In the genomic region with DNA sequence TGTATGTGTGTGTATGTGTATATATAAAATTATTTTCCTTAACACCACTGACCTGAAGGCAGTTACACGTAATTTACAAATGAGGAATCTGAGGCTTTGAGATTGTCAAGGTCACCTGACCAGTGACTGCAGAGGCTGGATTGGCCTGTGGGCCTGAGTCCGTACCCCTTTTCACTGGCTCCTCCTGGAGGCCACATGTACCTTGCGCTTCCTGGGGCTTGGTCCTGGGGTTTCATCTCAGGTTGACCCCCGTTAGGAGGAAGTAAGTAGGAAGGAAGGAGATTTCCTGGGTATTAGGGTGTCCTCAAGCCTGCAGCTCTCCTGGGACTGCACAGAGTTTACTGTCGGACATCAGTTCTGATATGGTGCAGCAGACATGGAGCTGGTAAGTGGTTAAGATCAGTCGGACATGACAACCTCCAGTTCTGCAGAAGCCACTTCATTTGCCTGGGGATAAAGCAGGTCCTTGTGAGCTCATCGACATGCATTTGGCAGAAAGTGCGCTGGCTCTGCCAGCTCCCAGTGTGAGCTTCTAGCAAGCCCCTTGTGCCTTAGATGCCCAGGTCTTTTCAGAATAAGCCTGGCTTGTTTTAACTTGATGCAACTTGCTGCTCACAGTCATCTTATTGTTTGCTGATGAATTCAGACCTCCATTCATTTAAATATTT, we compare ENCODE assay signal across 10 cellular contexts. TPM values are rescaled to one million over a fixed set of nuclear protein-coding genes. Genes with fewer than 3 reads are reported as not detected.
DNase-seq lines count a peak whose midpoint lies in the region; ATAC-seq, FAIRE-seq and TF ChIP-seq lines count a peak whose summit lies in the region.
"Had no signal": no experiment of that assay in that cellular context is flagged by ENCODE, and none has a peak within 500 bp of the region (broad histone marks: within the 10 kb centered on the region; RNA-seq: fewer than 3 reads in every experiment).

No MANE protein-coding gene starts in this region.

- H4K20me1 ChIP-seq in Loucy (ENCODE audit: insufficient read depth, low read length, poor library complexity, severe bottlenecking), result no peaks in the 10 kb centered on the region

- H3K4me2 ChIP-seq in Loucy (ENCODE audit: low read depth, low read length, poor library complexity, severe bottlenecking), result peak overlapping the region; percentile 78

- DNase-seq in A673 (ENCODE audit: low spot score), result peak; percentile 21
- DNase-seq in occipital lobe (lab: John Stamatoyannopoulos, UW), result peak; percentile 24
- no peak for DNase-seq in activated effector memory CD4-positive, alpha-beta T cell treated with anti-CD3 and anti-CD28 coated beads, Interleukin-2, amount 50 U/mL, for 16 hours
- DNase-seq in frontal cortex (ENCODE audit: low spot score in 2 of 2), result no peak
- no peak for DNase-seq in LoVo (ENCODE audit: low spot score)

- H3K4me1 ChIP-seq in A673 (ENCODE audit: insufficient read depth, low read length, poor library complexity, severe bottlenecking) (no peaks in the 10 kb centered on the region), Loucy (ENCODE audit: insufficient read depth, low read length, poor library complexity, severe bottlenecking) (peaks cover 63% of the 10 kb centered on the region)

- H3K36me3 ChIP-seq in A673 (ENCODE audit: insufficient read depth, low read length, poor library complexity, severe bottlenecking) (no peaks in the 10 kb centered on the region), Loucy (ENCODE audit: insufficient read depth, low read length) (no peaks in the 10 kb centered on the region)

- H3K4me1 Mint-ChIP-seq in dendritic cell treated with granulocyte-macrophage colony-stimulating factor and Interleukin-4, amounts not matched to agents 40 ng/mL and 50 ng/mL, for 4 days (ENCODE audit: low read depth), result peaks cover 41% of the 10 kb centered on the region

- peaks cover 17% of the 10 kb centered on the region for H3F3A ChIP-seq in Loucy (ENCODE audit: low read depth)

- no peaks in the 10 kb centered on the region for H3K9me2 ChIP-seq in Loucy (replicated peaks; ENCODE audit: low read depth, low read length)

- POLR2A ChIA-PET in A673 (lab: Charles Lee; ENCODE audit: low non-redundant PET), result no interaction called here

- CTCF ChIA-PET in A673 (lab: Charles Lee), result interaction anchor here (0.6 kb wide), 1 partner anchor 82 kb away, joined by 4 read pairs; no protein-coding TSS in a partner anchor

- H3K4me3 ChIP-seq in A673 (ENCODE audit: low read depth, low read length, poor library complexity, severe bottlenecking), result no peak overlapping the region
- H3K4me3 ChIP-seq in Loucy (ENCODE audit: low read length, poor library complexity, severe bottlenecking), result peak overlapping the region; percentile 67

- H3K79me2 ChIP-seq in Loucy (ENCODE audit: insufficient read depth, low read length), result peaks cover 87% of the 10 kb centered on the region

- FAIRE-seq in frontal cortex (lab: Jason Lieb, UNC), result no peak

- no peaks in the 10 kb centered on the region for H3K36me3 Mint-ChIP-seq in dendritic cell treated with granulocyte-macrophage colony-stimulating factor and Interleukin-4, amounts not matched to agents 40 ng/mL and 50 ng/mL, for 4 days (ENCODE audit: low read depth)

- no TSS peak for BruUV-seq in A673 (replicated peaks; lab: Mats Ljungman, UMichigan)

- intact Hi-C loops in A673 (cut with micrococcal nuclease; ENCODE audit: unreplicated experiment), result no loop called here
- intact Hi-C loops in dendritic cell treated with granulocyte-macrophage colony-stimulating factor and Interleukin-4, amounts not matched to agents 40 ng/mL and 50 ng/mL, for 4 days (cut with micrococcal nuclease), result loop anchor here (2.0 to 5.0 kb wide), 2 partner anchors 35 to 81 kb away; a partner anchor contains a TSS

- H3K27me3 Mint-ChIP-seq in dendritic cell treated with granulocyte-macrophage colony-stimulating factor and Interleukin-4, amounts not matched to agents 40 ng/mL and 50 ng/mL, for 4 days, result no peaks in the 10 kb centered on the region

- H3K27me3 ChIP-seq in A673 (replicated peaks; ENCODE audit: insufficient read depth, low read depth, low read length, poor library complexity) (no peaks in the 10 kb centered on the region), Loucy (ENCODE audit: insufficient read depth, low read length, poor library complexity, severe bottlenecking) (no peaks in the 10 kb centered on the region)

- peak overlapping the region; percentile 77 for H3K9ac ChIP-seq in Loucy (ENCODE audit: low read depth, low read length, poor library complexity, severe bottlenecking)

- no peak for TF ChIP-seq CTCF in A673 (conservative IDR thresholded peaks at IDR 0.05; ENCODE audit: low read depth, low read length)
- TF ChIP-seq CTCF in Loucy (conservative IDR thresholded peaks at IDR 0.05; ENCODE audit: low read length), result peak; percentile 57

- ATAC-seq in GM21360 (IDR thresholded peaks at IDR 0.05; ENCODE audit: unreplicated experiment), result peak; percentile 53

- H3K9me3 ChIP-seq in A673 (ENCODE audit: low read depth, low read length, poor library complexity, severe bottlenecking), result no peaks in the 10 kb centered on the region
- no peaks in the 10 kb centered on the region for H3K9me3 ChIP-seq in Loucy (ENCODE audit: insufficient read depth, low read depth, low read length)

- H3K4me3 Mint-ChIP-seq in dendritic cell treated with granulocyte-macrophage colony-stimulating factor and Interleukin-4, amounts not matched to agents 40 ng/mL and 50 ng/mL, for 4 days, result no peak overlapping the region
- H3K4me3 Mint-ChIP-seq: B cell; T-helper 1 cell treated with Interleukin-12 subunit alpha and Interleukin-12 subunit beta and Interleukin-4 antibody, amounts not matched to agents 30 μg/mL and 1 μg/mL, for 36 hours had no signal

- H3K27ac ChIP-seq in A673 (ENCODE audit: low read depth, low read length, poor library complexity, severe bottlenecking), result no peak overlapping the region

- no peak overlapping the region for H2AFZ ChIP-seq in Loucy (ENCODE audit: low read length)

- H3K9me3 Mint-ChIP-seq in dendritic cell treated with granulocyte-macrophage colony-stimulating factor and Interleukin-4, amounts not matched to agents 40 ng/mL and 50 ng/mL, for 4 days, result no peaks in the 10 kb centered on the region
- H3K9me3 Mint-ChIP-seq: T-helper 1 cell treated with Interleukin-12 subunit alpha and Interleukin-12 subunit beta and Interleukin-4 antibody, amounts not matched to agents 30 μg/mL and 1 μg/mL, for 36 hours had no signal

- peak overlapping the region; percentile 71 for H3K27ac Mint-ChIP-seq in dendritic cell treated with granulocyte-macrophage colony-stimulating factor and Interleukin-4, amounts not matched to agents 40 ng/mL and 50 ng/mL, for 4 days
- H3K27ac Mint-ChIP-seq: B cell; T-helper 1 cell treated with Interleukin-12 subunit alpha and Interleukin-12 subunit beta and Interleukin-4 antibody, amounts not matched to agents 30 μg/mL and 1 μg/mL, for 36 hours had no signal

RNA-seq across cellular contexts. Expression of a gene that starts 36.6 kb away (rescaled TPM):
- total RNA-seq in A673 (2021) (26.4 and 29.9 TPM in 2 replicates), occipital lobe (15.0 TPM), frontal cortex (15.9 TPM)

Comparison
In these comparisons a context has a peak if more than half of its experiments do, and no peak if none do; other contexts are left out.
1. DNase-seq: peak in A673 (single experiment) and occipital lobe (single experiment); none in activated effector memory CD4-positive, alpha-beta T cell treated with anti-CD3 and anti-CD28 coated beads, Interleukin-2, amount 50 U/mL, for 16 hours (single experiment), frontal cortex (0 of 2) and LoVo (single experiment).